ENCODE assay signal across 2 cellular contexts in the genomic region with DNA sequence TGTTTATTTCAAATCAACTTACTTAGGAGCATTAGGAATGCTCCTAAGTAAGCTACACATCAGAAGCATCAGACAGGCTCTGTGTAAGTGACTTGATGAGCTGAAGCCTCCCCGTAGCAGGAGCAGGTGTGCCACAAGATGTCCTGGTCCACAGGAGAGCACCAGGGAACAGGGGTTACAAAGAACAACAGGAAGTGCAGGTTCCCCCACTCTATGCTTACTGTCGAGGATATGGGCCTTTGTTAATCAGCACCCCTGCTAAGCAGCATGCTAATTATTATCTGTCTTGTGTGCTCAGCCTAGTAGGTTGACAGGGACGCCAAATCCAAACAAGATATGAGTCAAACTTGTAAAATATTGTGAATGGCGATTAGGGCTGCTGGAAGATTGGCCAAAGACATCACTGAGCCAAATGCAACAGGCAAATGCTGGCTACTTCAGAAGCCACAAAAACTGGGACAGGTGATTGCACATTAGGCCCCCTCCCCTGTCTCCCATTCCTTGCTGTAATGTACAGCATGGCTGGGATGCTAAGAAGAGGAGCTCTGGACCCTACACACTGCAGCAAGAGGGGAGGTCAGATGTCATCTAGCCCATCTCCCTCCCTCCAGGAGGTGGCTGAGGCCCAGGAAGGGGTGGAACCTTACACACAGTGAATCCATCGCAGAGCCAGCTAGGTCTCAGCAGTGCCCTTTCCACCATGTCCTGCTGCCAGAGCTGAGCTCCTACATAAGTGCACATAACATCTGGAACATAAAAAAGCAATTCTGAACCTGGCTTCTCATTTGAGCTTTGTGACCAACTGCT.
TF ChIP-seq lines count a peak whose summit lies in the region.

No MANE protein-coding gene starts in this region.

TF ChIP-seq in GM23338, 12 proteins besides CTCF, POLR2A, EP300 and RAD21 (continues in another document):
- TF ChIP-seq CREB1 (CRISPR knock-in tag; IDR thresholded peaks at IDR 0.05; ENCODE audit: low read depth) = no peak
- TF ChIP-seq, protein P1, sequence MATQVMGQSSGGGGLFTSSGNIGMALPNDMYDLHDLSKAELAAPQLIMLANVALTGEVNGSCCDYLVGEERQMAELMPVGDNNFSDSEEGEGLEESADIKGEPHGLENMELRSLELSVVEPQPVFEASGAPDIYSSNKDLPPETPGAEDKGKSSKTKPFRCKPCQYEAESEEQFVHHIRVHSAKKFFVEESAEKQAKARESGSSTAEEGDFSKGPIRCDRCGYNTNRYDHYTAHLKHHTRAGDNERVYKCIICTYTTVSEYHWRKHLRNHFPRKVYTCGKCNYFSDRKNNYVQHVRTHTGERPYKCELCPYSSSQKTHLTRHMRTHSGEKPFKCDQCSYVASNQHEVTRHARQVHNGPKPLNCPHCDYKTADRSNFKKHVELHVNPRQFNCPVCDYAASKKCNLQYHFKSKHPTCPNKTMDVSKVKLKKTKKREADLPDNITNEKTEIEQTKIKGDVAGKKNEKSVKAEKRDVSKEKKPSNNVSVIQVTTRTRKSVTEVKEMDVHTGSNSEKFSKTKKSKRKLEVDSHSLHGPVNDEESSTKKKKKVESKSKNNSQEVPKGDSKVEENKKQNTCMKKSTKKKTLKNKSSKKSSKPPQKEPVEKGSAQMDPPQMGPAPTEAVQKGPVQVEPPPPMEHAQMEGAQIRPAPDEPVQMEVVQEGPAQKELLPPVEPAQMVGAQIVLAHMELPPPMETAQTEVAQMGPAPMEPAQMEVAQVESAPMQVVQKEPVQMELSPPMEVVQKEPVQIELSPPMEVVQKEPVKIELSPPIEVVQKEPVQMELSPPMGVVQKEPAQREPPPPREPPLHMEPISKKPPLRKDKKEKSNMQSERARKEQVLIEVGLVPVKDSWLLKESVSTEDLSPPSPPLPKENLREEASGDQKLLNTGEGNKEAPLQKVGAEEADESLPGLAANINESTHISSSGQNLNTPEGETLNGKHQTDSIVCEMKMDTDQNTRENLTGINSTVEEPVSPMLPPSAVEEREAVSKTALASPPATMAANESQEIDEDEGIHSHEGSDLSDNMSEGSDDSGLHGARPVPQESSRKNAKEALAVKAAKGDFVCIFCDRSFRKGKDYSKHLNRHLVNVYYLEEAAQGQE (IDR thresholded peaks at IDR 0.05; ENCODE audit: unreplicated experiment) = no peak
- TF ChIP-seq STAT1 (IDR thresholded peaks at IDR 0.05; ENCODE audit: unreplicated experiment) = no peak
- TF ChIP-seq NANOG (IDR thresholded peaks at IDR 0.05; ENCODE audit: borderline replicate concordance) = no peak
- TF ChIP-seq ZNF331 (CRISPR knock-in tag; IDR thresholded peaks at IDR 0.05; ENCODE audit: low read depth) = no peak
- TF ChIP-seq POLR2AphosphoS5 (IDR thresholded peaks at IDR 0.05; ENCODE audit: low read depth) = no peak
- no peak for TF ChIP-seq EZH2 (IDR thresholded peaks at IDR 0.05; ENCODE audit: low read depth, unreplicated experiment)
- TF ChIP-seq, protein P2, sequence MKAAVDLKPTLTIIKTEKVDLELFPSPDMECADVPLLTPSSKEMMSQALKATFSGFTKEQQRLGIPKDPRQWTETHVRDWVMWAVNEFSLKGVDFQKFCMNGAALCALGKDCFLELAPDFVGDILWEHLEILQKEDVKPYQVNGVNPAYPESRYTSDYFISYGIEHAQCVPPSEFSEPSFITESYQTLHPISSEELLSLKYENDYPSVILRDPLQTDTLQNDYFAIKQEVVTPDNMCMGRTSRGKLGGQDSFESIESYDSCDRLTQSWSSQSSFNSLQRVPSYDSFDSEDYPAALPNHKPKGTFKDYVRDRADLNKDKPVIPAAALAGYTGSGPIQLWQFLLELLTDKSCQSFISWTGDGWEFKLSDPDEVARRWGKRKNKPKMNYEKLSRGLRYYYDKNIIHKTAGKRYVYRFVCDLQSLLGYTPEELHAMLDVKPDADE (IDR thresholded peaks at IDR 0.05) = no peak

TF ChIP-seq in H1, 55 proteins besides CTCF, POLR2A, EP300 and RAD21:
- no peak for TF ChIP-seq NANOG (IDR thresholded peaks at IDR 0.05; ENCODE audit: insufficient read depth, low read depth, low read length, poor library complexity, severe bottlenecking)
- TF ChIP-seq, protein P3, sequence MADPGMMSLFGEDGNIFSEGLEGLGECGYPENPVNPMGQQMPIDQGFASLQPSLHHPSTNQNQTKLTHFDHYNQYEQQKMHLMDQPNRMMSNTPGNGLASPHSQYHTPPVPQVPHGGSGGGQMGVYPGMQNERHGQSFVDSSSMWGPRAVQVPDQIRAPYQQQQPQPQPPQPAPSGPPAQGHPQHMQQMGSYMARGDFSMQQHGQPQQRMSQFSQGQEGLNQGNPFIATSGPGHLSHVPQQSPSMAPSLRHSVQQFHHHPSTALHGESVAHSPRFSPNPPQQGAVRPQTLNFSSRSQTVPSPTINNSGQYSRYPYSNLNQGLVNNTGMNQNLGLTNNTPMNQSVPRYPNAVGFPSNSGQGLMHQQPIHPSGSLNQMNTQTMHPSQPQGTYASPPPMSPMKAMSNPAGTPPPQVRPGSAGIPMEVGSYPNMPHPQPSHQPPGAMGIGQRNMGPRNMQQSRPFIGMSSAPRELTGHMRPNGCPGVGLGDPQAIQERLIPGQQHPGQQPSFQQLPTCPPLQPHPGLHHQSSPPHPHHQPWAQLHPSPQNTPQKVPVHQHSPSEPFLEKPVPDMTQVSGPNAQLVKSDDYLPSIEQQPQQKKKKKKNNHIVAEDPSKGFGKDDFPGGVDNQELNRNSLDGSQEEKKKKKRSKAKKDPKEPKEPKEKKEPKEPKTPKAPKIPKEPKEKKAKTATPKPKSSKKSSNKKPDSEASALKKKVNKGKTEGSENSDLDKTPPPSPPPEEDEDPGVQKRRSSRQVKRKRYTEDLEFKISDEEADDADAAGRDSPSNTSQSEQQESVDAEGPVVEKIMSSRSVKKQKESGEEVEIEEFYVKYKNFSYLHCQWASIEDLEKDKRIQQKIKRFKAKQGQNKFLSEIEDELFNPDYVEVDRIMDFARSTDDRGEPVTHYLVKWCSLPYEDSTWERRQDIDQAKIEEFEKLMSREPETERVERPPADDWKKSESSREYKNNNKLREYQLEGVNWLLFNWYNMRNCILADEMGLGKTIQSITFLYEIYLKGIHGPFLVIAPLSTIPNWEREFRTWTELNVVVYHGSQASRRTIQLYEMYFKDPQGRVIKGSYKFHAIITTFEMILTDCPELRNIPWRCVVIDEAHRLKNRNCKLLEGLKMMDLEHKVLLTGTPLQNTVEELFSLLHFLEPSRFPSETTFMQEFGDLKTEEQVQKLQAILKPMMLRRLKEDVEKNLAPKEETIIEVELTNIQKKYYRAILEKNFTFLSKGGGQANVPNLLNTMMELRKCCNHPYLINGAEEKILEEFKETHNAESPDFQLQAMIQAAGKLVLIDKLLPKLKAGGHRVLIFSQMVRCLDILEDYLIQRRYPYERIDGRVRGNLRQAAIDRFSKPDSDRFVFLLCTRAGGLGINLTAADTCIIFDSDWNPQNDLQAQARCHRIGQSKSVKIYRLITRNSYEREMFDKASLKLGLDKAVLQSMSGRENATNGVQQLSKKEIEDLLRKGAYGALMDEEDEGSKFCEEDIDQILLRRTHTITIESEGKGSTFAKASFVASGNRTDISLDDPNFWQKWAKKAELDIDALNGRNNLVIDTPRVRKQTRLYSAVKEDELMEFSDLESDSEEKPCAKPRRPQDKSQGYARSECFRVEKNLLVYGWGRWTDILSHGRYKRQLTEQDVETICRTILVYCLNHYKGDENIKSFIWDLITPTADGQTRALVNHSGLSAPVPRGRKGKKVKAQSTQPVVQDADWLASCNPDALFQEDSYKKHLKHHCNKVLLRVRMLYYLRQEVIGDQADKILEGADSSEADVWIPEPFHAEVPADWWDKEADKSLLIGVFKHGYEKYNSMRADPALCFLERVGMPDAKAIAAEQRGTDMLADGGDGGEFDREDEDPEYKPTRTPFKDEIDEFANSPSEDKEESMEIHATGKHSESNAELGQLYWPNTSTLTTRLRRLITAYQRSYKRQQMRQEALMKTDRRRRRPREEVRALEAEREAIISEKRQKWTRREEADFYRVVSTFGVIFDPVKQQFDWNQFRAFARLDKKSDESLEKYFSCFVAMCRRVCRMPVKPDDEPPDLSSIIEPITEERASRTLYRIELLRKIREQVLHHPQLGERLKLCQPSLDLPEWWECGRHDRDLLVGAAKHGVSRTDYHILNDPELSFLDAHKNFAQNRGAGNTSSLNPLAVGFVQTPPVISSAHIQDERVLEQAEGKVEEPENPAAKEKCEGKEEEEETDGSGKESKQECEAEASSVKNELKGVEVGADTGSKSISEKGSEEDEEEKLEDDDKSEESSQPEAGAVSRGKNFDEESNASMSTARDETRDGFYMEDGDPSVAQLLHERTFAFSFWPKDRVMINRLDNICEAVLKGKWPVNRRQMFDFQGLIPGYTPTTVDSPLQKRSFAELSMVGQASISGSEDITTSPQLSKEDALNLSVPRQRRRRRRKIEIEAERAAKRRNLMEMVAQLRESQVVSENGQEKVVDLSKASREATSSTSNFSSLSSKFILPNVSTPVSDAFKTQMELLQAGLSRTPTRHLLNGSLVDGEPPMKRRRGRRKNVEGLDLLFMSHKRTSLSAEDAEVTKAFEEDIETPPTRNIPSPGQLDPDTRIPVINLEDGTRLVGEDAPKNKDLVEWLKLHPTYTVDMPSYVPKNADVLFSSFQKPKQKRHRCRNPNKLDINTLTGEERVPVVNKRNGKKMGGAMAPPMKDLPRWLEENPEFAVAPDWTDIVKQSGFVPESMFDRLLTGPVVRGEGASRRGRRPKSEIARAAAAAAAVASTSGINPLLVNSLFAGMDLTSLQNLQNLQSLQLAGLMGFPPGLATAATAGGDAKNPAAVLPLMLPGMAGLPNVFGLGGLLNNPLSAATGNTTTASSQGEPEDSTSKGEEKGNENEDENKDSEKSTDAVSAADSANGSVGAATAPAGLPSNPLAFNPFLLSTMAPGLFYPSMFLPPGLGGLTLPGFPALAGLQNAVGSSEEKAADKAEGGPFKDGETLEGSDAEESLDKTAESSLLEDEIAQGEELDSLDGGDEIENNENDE (IDR thresholded peaks at IDR 0.05; ENCODE audit: insufficient replicate concordance, low read length) = no peak
- TF ChIP-seq POU5F1 (IDR thresholded peaks at IDR 0.05; ENCODE audit: low read depth, low read length) = no peak
- TF ChIP-seq BRCA1 (IDR thresholded peaks at IDR 0.05; ENCODE audit: low read depth, low read length) = no peak
- TF ChIP-seq NRF1 (IDR thresholded peaks at IDR 0.05; ENCODE audit: low read depth, low read length) = no peak
- TF ChIP-seq, protein P4, sequence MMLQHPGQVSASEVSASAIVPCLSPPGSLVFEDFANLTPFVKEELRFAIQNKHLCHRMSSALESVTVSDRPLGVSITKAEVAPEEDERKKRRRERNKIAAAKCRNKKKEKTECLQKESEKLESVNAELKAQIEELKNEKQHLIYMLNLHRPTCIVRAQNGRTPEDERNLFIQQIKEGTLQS (IDR thresholded peaks at IDR 0.05; ENCODE audit: insufficient read depth, low read depth, low read length) = no peak
- TF ChIP-seq SP4 (IDR thresholded peaks at IDR 0.05; ENCODE audit: low read length) = no peak
TF ChIP-seq in H1: peak in this region for 0.
